18 cellular contexts compared by ENCODE assay signal in genomic region chr12:126436041-126436440, GRCh38.
DNase-seq lines count a peak whose midpoint lies in the region; ATAC-seq, FAIRE-seq and TF ChIP-seq lines count a peak whose summit lies in the region.
"Had no signal": no experiment of that assay in that cellular context is flagged by ENCODE, and none has a peak within 500 bp of the region (broad histone marks: within the 10 kb centered on the region; RNA-seq: fewer than 3 reads in every experiment).

No MANE protein-coding gene starts in this region.

- H3K4me2 ChIP-seq in HepG2 (ENCODE audit: low read depth, low read length) (no peak overlapping the region), IMR-90 (ENCODE audit: low read depth, low read length) (no peak overlapping the region)
- H3K4me2 ChIP-seq: A549 had no signal

- BruUV-seq in HepG2 (replicated peaks; lab: Mats Ljungman, UMichigan) (no TSS peak), IMR-90 (replicated peaks; lab: Mats Ljungman, UMichigan) (no TSS peak)

- in situ Hi-C loops in HepG2 (cut with HindIII; ENCODE audit: extremely low pct_ligation_motif_present, low pct_unique_long_range_greater_than_20kb), result no loop called here
- in situ Hi-C loops in IMR-90 (cut with MboI; ENCODE audit: low sequenced_read_pairs), result no loop called here

- H3K4ac ChIP-seq in IMR-90 (ENCODE audit: low read depth, low read length), result no peak overlapping the region

- H3K36me3 ChIP-seq in HepG2 (replicated peaks in 1 of 2; ENCODE audit: control insufficient read depth in 1 of 2, insufficient read depth in 2 of 2, low read length in 2 of 2), result no peaks in the 10 kb centered on the region
- H3K36me3 ChIP-seq in right lobe of liver, result no peaks in the 10 kb centered on the region
- H3K36me3 ChIP-seq in IMR-90 (ENCODE audit: control insufficient read depth, insufficient read depth, low read length), result no peaks in the 10 kb centered on the region
- H3K36me3 ChIP-seq in gastroesophageal sphincter, result no peaks in the 10 kb centered on the region

- no peak overlapping the region for H4K5ac ChIP-seq in IMR-90 (ENCODE audit: low read depth, low read length)

- H3K4me1 ChIP-seq in HepG2 (ENCODE audit: insufficient read depth, low read length), result no peaks in the 10 kb centered on the region
- H3K4me1 ChIP-seq in right lobe of liver, result no peaks in the 10 kb centered on the region
- H3K4me1 ChIP-seq in IMR-90 (ENCODE audit: control insufficient read depth, insufficient read depth, low read length), result no peaks in the 10 kb centered on the region
- no peaks in the 10 kb centered on the region for H3K4me1 ChIP-seq in gastroesophageal sphincter
- H3K4me1 ChIP-seq: A549, Caco-2 had no signal

- intact Hi-C loops in HepG2 (cut with micrococcal nuclease; ENCODE audit: unreplicated experiment) (no loop called here), right lobe of liver (cut with DNase I) (no loop called here), IMR-90 (cut with micrococcal nuclease) (no loop called here)

- H2AFZ ChIP-seq in HepG2 (ENCODE audit: low read length), result no peak overlapping the region
- H2AFZ ChIP-seq in IMR-90 (replicated peaks; ENCODE audit: low read length, poor library complexity), result no peak overlapping the region

- H2BK15ac ChIP-seq in IMR-90 (ENCODE audit: low read depth, low read length), result no peak overlapping the region

- TF ChIP-seq RAD21 in HepG2 (CRISPR knock-in tag; IDR thresholded peaks at IDR 0.05) (no peak), IMR-90 (IDR thresholded peaks at IDR 0.05; ENCODE audit: low read length) (no peak)

- H3K9me1 ChIP-seq in IMR-90 (ENCODE audit: insufficient read depth, low read length), result no peaks in the 10 kb centered on the region

- TF ChIP-seq EP300 in HepG2 (IDR thresholded peaks at IDR 0.05; ENCODE audit: low read depth in 2 of 2, low read length in 2 of 2) (no peak), HepG2 (CRISPR knock-in tag; IDR thresholded peaks at IDR 0.05; ENCODE audit: borderline replicate concordance) (no peak), gastroesophageal sphincter (IDR thresholded peaks at IDR 0.05) (no peak)

- H3K9ac ChIP-seq in HepG2 (ENCODE audit: insufficient read depth, low read depth, low read length) (no peak overlapping the region), IMR-90 (ENCODE audit: low read depth, low read length) (no peak overlapping the region)

- 0% methylated on average over 3 of the region's 3 CpGs for WGBS in HepG2 (ENCODE audit: low lambda C conversion rate)
- 60% methylated on average over 2 of the region's 3 CpGs for WGBS in right lobe of liver (ENCODE audit: insufficient coverage, low coverage, low lambda C conversion rate, missing lambda C conversion rate)
- no CpG with 5 or more reads among the region's 3 CpGs for WGBS in IMR-90 (ENCODE audit: extremely low coverage in 2 of 2, insufficient read length in 1 of 2), 2 experiments
- 77 to 91% methylated on average over 3 of the region's 3 CpGs for WGBS in gastroesophageal sphincter (ENCODE audit: low coverage in 1 of 2), 2 donors

- H3K27me3 ChIP-seq in HepG2 (ENCODE audit: control insufficient read depth in 1 of 2, insufficient read depth in 2 of 2, low read length in 2 of 2) (no peaks in the 10 kb centered on the region), right lobe of liver (no peaks in the 10 kb centered on the region), IMR-90 (ENCODE audit: control insufficient read depth, insufficient read depth, low read length) (no peaks in the 10 kb centered on the region), gastroesophageal sphincter (peaks cover 5% of the 10 kb centered on the region)

- no peak overlapping the region for H2BK5ac ChIP-seq in IMR-90 (ENCODE audit: low read depth, low read length, poor library complexity, severe bottlenecking)

- H3K79me1 ChIP-seq in IMR-90 (ENCODE audit: low read depth in 1 of 2, low read length in 2 of 2), result no peaks in the 10 kb centered on the region

- CTCF ChIA-PET in HepG2 (lab: Yijun Ruan, JAX; ENCODE audit: low intra/inter-chr PET ratio, low total read pairs) (no interaction called here), IMR-90 (lab: Yijun Ruan, JAX) (no interaction called here)

- peaks cover 94% of the 10 kb centered on the region for H3K9me3 ChIP-seq in HepG2 (ENCODE audit: low read length)
- H3K9me3 ChIP-seq in right lobe of liver, result no peaks in the 10 kb centered on the region
- H3K9me3 ChIP-seq in IMR-90 (ENCODE audit: control insufficient read depth, insufficient read depth, low read length), result peaks cover 16% of the 10 kb centered on the region
- H3K9me3 ChIP-seq in gastroesophageal sphincter, result no peaks in the 10 kb centered on the region
- H3K9me3 ChIP-seq: A549, Caco-2 had no signal

- ATAC-seq in HepG2 (no peak), right lobe of liver (no peak), IMR-90 (ENCODE audit: low read depth) (no peak), gastroesophageal sphincter (no peak), GM18909 (IDR thresholded peaks at IDR 0.05; ENCODE audit: poor library complexity, unreplicated experiment) (no peak)
- ATAC-seq: A549; CD8-positive, alpha-beta T cell had no signal

- no peak overlapping the region for H4K91ac ChIP-seq in IMR-90 (ENCODE audit: insufficient read depth, low read depth, low read length)

- H2BK20ac ChIP-seq in IMR-90 (ENCODE audit: low read depth, low read length), result no peak overlapping the region

- no peak overlapping the region for H3K23ac ChIP-seq in IMR-90 (ENCODE audit: low read depth, low read length)

- H2AK5ac ChIP-seq in IMR-90 (ENCODE audit: low read depth, low read length), result no peak overlapping the region

- no peak overlapping the region for H3K14ac ChIP-seq in IMR-90 (replicated peaks; ENCODE audit: low read depth, low read length)

- DNase-seq in HepG2 (ENCODE audit: low spot score) (no peak), right lobe of liver (no peak), IMR-90 (no peak)
- DNase-seq: AML-193; Caco-2; Calu3; CD4-positive, alpha-beta T cell; CD8-positive, alpha-beta T cell; DMS79 treated with DMSO at 0.1 percent for 48 hours; GF-D8 had no signal

- H3K27ac ChIP-seq in HepG2 (ENCODE audit: extremely low read length, insufficient read depth, low read length) (no peak overlapping the region), right lobe of liver (no peak overlapping the region), IMR-90 (ENCODE audit: insufficient read depth, low read length) (no peak overlapping the region), gastroesophageal sphincter (no peak overlapping the region)
- H3K27ac ChIP-seq: 22Rv1, A549, C4-2B had no signal

- POLR2A ChIA-PET in HepG2 (lab: Yijun Ruan, JAX), result no interaction called here
- POLR2A ChIA-PET in IMR-90 (lab: Charles Lee; ENCODE audit: unreplicated experiment), result no interaction called here

- no peak for FAIRE-seq in HepG2 (lab: Jason Lieb, UNC)
- FAIRE-seq: A549, D721Med, G401.6, GM12891 had no signal

- H2AK9ac ChIP-seq in IMR-90 (replicated peaks; ENCODE audit: low read depth, low read length, poor library complexity), result no peak overlapping the region

- H3K56ac ChIP-seq in IMR-90 (ENCODE audit: extremely low read depth, insufficient read depth, low read length), result no peak overlapping the region

- TF ChIP-seq POLR2A in HepG2 (IDR thresholded peaks at IDR 0.05; ENCODE audit: insufficient read depth in 1 of 2, low read depth in 2 of 2, low read length in 2 of 2) (no peak), right lobe of liver (IDR thresholded peaks at IDR 0.05) (no peak), IMR-90 (IDR thresholded peaks at IDR 0.05; ENCODE audit: low read depth, low read length) (no peak), gastroesophageal sphincter (IDR thresholded peaks at IDR 0.05) (no peak)

- H3K4me3 ChIP-seq in HepG2 (replicated peaks in 1 of 3; ENCODE audit: insufficient read depth in 1 of 3, low read depth in 2 of 3, low read length in 3 of 3) (no peak overlapping the region), right lobe of liver (no peak overlapping the region), IMR-90 (ENCODE audit: insufficient read depth, low read depth, low read length) (no peak overlapping the region), gastroesophageal sphincter (no peak overlapping the region)
- H3K4me3 ChIP-seq: A549 had no signal

- dilution Hi-C loops in IMR-90 (cut with HindIII; ENCODE audit: low sequenced_read_pairs, unreplicated experiment), result no loop called here

- no peaks in the 10 kb centered on the region for H3K79me2 ChIP-seq in HepG2 (ENCODE audit: insufficient read depth, low read length)

- TF ChIP-seq CTCF in HepG2 (CRISPR knock-in tag; IDR thresholded peaks at IDR 0.05), result no peak
- TF ChIP-seq CTCF in right lobe of liver (IDR thresholded peaks at IDR 0.05), result no peak
- no peak for TF ChIP-seq CTCF in IMR-90 (conservative IDR thresholded peaks at IDR 0.05; ENCODE audit: low read depth, low read length)
- no peak for TF ChIP-seq CTCF in gastroesophageal sphincter (IDR thresholded peaks at IDR 0.05)

- H4K20me1 ChIP-seq in HepG2 (ENCODE audit: insufficient read depth, low read length) (no peaks in the 10 kb centered on the region), IMR-90 (ENCODE audit: insufficient read depth, low read length) (no peaks in the 10 kb centered on the region)

- no peak overlapping the region for H3K18ac ChIP-seq in IMR-90 (ENCODE audit: low read depth, low read length)

- no peak overlapping the region for H2BK120ac ChIP-seq in IMR-90 (ENCODE audit: low read depth, low read length)

- no peak overlapping the region for H4K8ac ChIP-seq in IMR-90 (ENCODE audit: low read depth in 2 of 2, low read length in 2 of 2)

TF ChIP-seq in HepG2, 621 proteins besides CTCF, POLR2A, EP300 and RAD21:
- TF ChIP-seq ZSCAN12 (CRISPR knock-in tag; IDR thresholded peaks at IDR 0.05), result no peak
- TF ChIP-seq CEBPB (IDR thresholded peaks at IDR 0.05; ENCODE audit: borderline replicate concordance, low read depth, low read length), result peak; percentile 40

TF ChIP-seq in IMR-90, 13 proteins besides CTCF, POLR2A, EP300 and RAD21:
- TF ChIP-seq CEBPB (IDR thresholded peaks at IDR 0.05; ENCODE audit: low read depth, low read length), result peak; percentile 50; the same call in 1 of the 2 replicates
- TF ChIP-seq BHLHE40 (IDR thresholded peaks at IDR 0.05; ENCODE audit: low read depth, low read length), result no peak
